ENCODE assay signal across 24 cellular contexts in genomic region chr3:112175037-112175436, GRCh38. TPM values are rescaled to one million over a fixed set of nuclear protein-coding genes. Genes with fewer than 3 reads are reported as not detected.
A peak's percentile ranks its signal among the peaks of the same experiment; 100 is the strongest.
DNase-seq lines count a peak whose midpoint lies in the region; ATAC-seq lines count a peak whose summit lies in the region.
"Had no signal": no experiment of that assay in that cellular context is flagged by ENCODE, and none has a peak within 500 bp of the region (broad histone marks: within the 10 kb centered on the region; RNA-seq: fewer than 3 reads in every experiment).

No MANE protein-coding gene starts in this region.

- H2AK5ac ChIP-seq in neuronal stem cell (ENCODE audit: low read depth, low read length) = no peak overlapping the region

- CTCF ChIA-PET in activated naive CD4-positive, alpha-beta T cell treated with anti-CD3 and anti-CD28 coated beads, Interleukin-2, amount 10 ng/mL, durations not matched to agents 7 days and 5 days (lab: Charles Lee) = no interaction called here

- peaks cover 0 to 2% of the 10 kb centered on the region in 2 donors for H3K9me3 ChIP-seq in neuronal stem cell (replicated peaks in 1 of 2; ENCODE audit: control insufficient read depth in 2 of 2, insufficient read depth in 1 of 2, low read depth in 1 of 2, low read length in 2 of 2)
- H3K9me3 ChIP-seq: BE2C, BLaER1 had no signal

- H3K27me3 ChIP-seq in neuronal stem cell (ENCODE audit: control insufficient read depth in 3 of 3, insufficient read depth in 3 of 3, low read depth in 1 of 3, low read length in 3 of 3) = peaks cover 0 to 2% (median 0%) of the 10 kb centered on the region in 3 experiments
- H3K27me3 ChIP-seq: BLaER1 had no signal

- peaks cover 2% of the 10 kb centered on the region for H3K79me1 ChIP-seq in neuronal stem cell (ENCODE audit: low read depth, low read length)

- H3K36me3 ChIP-seq in neuronal stem cell (replicated peaks in 1 of 2; ENCODE audit: control insufficient read depth in 2 of 2, insufficient read depth in 2 of 2, low read length in 2 of 2) = no peaks in the 10 kb centered on the region
- H3K36me3 ChIP-seq: BE2C, BLaER1 had no signal

- no peak for DNase-seq in neuronal stem cell (ENCODE audit: low spot score)
- no peak for DNase-seq in stimulated activated effector memory CD8-positive, alpha-beta T cell treated with anti-CD3 and anti-CD28 coated beads, Interleukin-12 subunit alpha, Interleukin-12 subunit beta, amount 100 ng/mL, for 72 hours (ENCODE audit: low spot score in 2 of 2)
- DNase-seq in NCI-H1092 treated with DMSO at 0.1 percent for 48 hours (lab: John Stamatoyannopoulos, UW) = no peak
- no peak for DNase-seq in activated naive CD4-positive, alpha-beta T cell treated with anti-CD3 and anti-CD28 coated beads, Interleukin-2, amount 10 ng/mL, durations not matched to agents 7 days and 5 days
- DNase-seq in stimulated activated naive CD4-positive, alpha-beta T cell treated with Interleukin-2 at 50 U/mL for 16 hours (lab: John Stamatoyannopoulos, UW) = no peak
- DNase-seq: 8988T; ACHN; BE2C; C1 segment of cervical spinal cord; CD4-positive, alpha-beta memory T cell; CD4-positive, CD25-positive, alpha-beta regulatory T cell; CD8-positive, alpha-beta memory T cell; COR-L47; DMS 273 treated with DMSO at 0.1 percent for 48 hours; DMS153; DMS53; DMS79; DND-41; EL; GDM1 had no signal

- H3K27ac Mint-ChIP-seq in stimulated activated effector memory CD8-positive, alpha-beta T cell treated with anti-CD3 and anti-CD28 coated beads, Interleukin-12 subunit alpha, Interleukin-12 subunit beta, amount 100 ng/mL, for 72 hours = no peak overlapping the region
- H3K27ac Mint-ChIP-seq in activated naive CD4-positive, alpha-beta T cell treated with anti-CD3 and anti-CD28 coated beads, Interleukin-2, amount 10 ng/mL, durations not matched to agents 7 days and 5 days = no peak overlapping the region
- H3K27ac Mint-ChIP-seq: CD4-positive, alpha-beta memory T cell; CD4-positive, CD25-positive, alpha-beta regulatory T cell; CD8-positive, alpha-beta memory T cell had no signal

- H3K27ac ChIP-seq in neuronal stem cell (replicated peaks; ENCODE audit: low read length) = no peak overlapping the region
- H3K27ac ChIP-seq: BLaER1 had no signal

- no peaks in the 10 kb centered on the region for H3K9me3 Mint-ChIP-seq in stimulated activated effector memory CD8-positive, alpha-beta T cell treated with anti-CD3 and anti-CD28 coated beads, Interleukin-12 subunit alpha, Interleukin-12 subunit beta, amount 100 ng/mL, for 72 hours
- no peaks in the 10 kb centered on the region for H3K9me3 Mint-ChIP-seq in activated naive CD4-positive, alpha-beta T cell treated with anti-CD3 and anti-CD28 coated beads, Interleukin-2, amount 10 ng/mL, durations not matched to agents 7 days and 5 days
- H3K9me3 Mint-ChIP-seq: CD4-positive, alpha-beta memory T cell had no signal

- no peaks in the 10 kb centered on the region for H3K4me1 Mint-ChIP-seq in stimulated activated effector memory CD8-positive, alpha-beta T cell treated with anti-CD3 and anti-CD28 coated beads, Interleukin-12 subunit alpha, Interleukin-12 subunit beta, amount 100 ng/mL, for 72 hours
- H3K4me1 Mint-ChIP-seq in activated naive CD4-positive, alpha-beta T cell treated with anti-CD3 and anti-CD28 coated beads, Interleukin-2, amount 10 ng/mL, durations not matched to agents 7 days and 5 days = no peaks in the 10 kb centered on the region
- H3K4me1 Mint-ChIP-seq: CD14-positive monocyte; CD4-positive, alpha-beta memory T cell; CD4-positive, CD25-positive, alpha-beta regulatory T cell; CD8-positive, alpha-beta memory T cell had no signal

- peak overlapping the region; percentile 17 for H2BK120ac ChIP-seq in neuronal stem cell (ENCODE audit: low read depth, low read length)

- H3K9ac ChIP-seq in neuronal stem cell (ENCODE audit: low read depth, low read length, poor library complexity) = no peak overlapping the region
- H3K9ac ChIP-seq: BLaER1 had no signal

- no peak overlapping the region for H2BK15ac ChIP-seq in neuronal stem cell (ENCODE audit: low read length)

- no peak overlapping the region for H3K4me3 Mint-ChIP-seq in stimulated activated effector memory CD8-positive, alpha-beta T cell treated with anti-CD3 and anti-CD28 coated beads, Interleukin-12 subunit alpha, Interleukin-12 subunit beta, amount 100 ng/mL, for 72 hours
- no peak overlapping the region for H3K4me3 Mint-ChIP-seq in activated naive CD4-positive, alpha-beta T cell treated with anti-CD3 and anti-CD28 coated beads, Interleukin-2, amount 10 ng/mL, durations not matched to agents 7 days and 5 days
- H3K4me3 Mint-ChIP-seq: CD14-positive monocyte; CD4-positive, alpha-beta memory T cell; CD4-positive, CD25-positive, alpha-beta regulatory T cell; CD8-positive, alpha-beta memory T cell had no signal

- no peak overlapping the region for H4K8ac ChIP-seq in neuronal stem cell (ENCODE audit: low read depth, low read length)

- H3K18ac ChIP-seq in neuronal stem cell (ENCODE audit: low read length) = no peak overlapping the region

- H3K4me2 ChIP-seq in neuronal stem cell (ENCODE audit: insufficient read depth, low read length, poor library complexity, severe bottlenecking) = no peak overlapping the region
- H3K4me2 ChIP-seq: BLaER1 had no signal

- peak; percentile 19 for ATAC-seq in stimulated activated effector memory CD8-positive, alpha-beta T cell treated with anti-CD3 and anti-CD28 coated beads, Interleukin-12 subunit alpha, Interleukin-12 subunit beta, amount 100 ng/mL, for 72 hours
- ATAC-seq: GM12878 had no signal

- no peaks in the 10 kb centered on the region for H3K36me3 Mint-ChIP-seq in stimulated activated effector memory CD8-positive, alpha-beta T cell treated with anti-CD3 and anti-CD28 coated beads, Interleukin-12 subunit alpha, Interleukin-12 subunit beta, amount 100 ng/mL, for 72 hours
- H3K36me3 Mint-ChIP-seq in activated naive CD4-positive, alpha-beta T cell treated with anti-CD3 and anti-CD28 coated beads, Interleukin-2, amount 10 ng/mL, durations not matched to agents 7 days and 5 days = no peaks in the 10 kb centered on the region
- H3K36me3 Mint-ChIP-seq: CD14-positive monocyte; CD4-positive, alpha-beta memory T cell; CD4-positive, CD25-positive, alpha-beta regulatory T cell; CD8-positive, alpha-beta memory T cell had no signal

- H4K91ac ChIP-seq in neuronal stem cell (ENCODE audit: low read depth, low read length, poor library complexity) = no peak overlapping the region

- H3K4ac ChIP-seq in neuronal stem cell (ENCODE audit: low read length) = no peak overlapping the region

- no peak overlapping the region for H3K23ac ChIP-seq in neuronal stem cell (ENCODE audit: low read depth, low read length, poor library complexity)

- no CpG with 5 or more reads among the region's 5 CpGs for WGBS in neuronal stem cell (ENCODE audit: extremely low coverage in 2 of 2, insufficient read length in 2 of 2, insufficient replicate concordance in 1 of 2), 2 donors

- no peaks in the 10 kb centered on the region for H3K4me1 ChIP-seq in neuronal stem cell (ENCODE audit: control insufficient read depth in 2 of 2, insufficient read depth in 1 of 2, low read depth in 1 of 2, low read length in 2 of 2)
- H3K4me1 ChIP-seq: BE2C, BLaER1 had no signal

- no peak overlapping the region for H2BK12ac ChIP-seq in neuronal stem cell (ENCODE audit: low read length)

- H3K4me3 ChIP-seq in neuronal stem cell (ENCODE audit: low read length in 2 of 2) = no peak overlapping the region
- H3K4me3 ChIP-seq: BLaER1, GM12878 had no signal

- peaks cover 8% of the 10 kb centered on the region for H3K27me3 Mint-ChIP-seq in activated naive CD4-positive, alpha-beta T cell treated with anti-CD3 and anti-CD28 coated beads, Interleukin-2, amount 10 ng/mL, durations not matched to agents 7 days and 5 days

- no peak overlapping the region for H3K14ac ChIP-seq in neuronal stem cell (ENCODE audit: low read length)

- H2AFZ ChIP-seq in neuronal stem cell (ENCODE audit: low read length) = no peak overlapping the region

- peak overlapping the region; percentile 20 for H2BK5ac ChIP-seq in neuronal stem cell (ENCODE audit: low read length)

RNA-seq across cellular contexts. Expression of gene GCSAM, which starts 42.0 kb away (rescaled TPM):
- not detected for polyA plus RNA-seq in neuronal stem cell (2013, experiment 1 of 2)
- not detected for polyA plus RNA-seq in neuronal stem cell (2013, experiment 2 of 2)
- polyA plus RNA-seq: AG04450 had no signal
